In genomic region chr2:206981739-206982336, GRCh38 we compare ENCODE assay signal across 9 cellular contexts. TPM values are rescaled to one million over a fixed set of nuclear protein-coding genes. Genes with fewer than 3 reads are reported as not detected.
A peak's percentile ranks its signal among the peaks of the same experiment; 100 is the strongest.
DNase-seq lines count a peak whose midpoint lies in the region; ATAC-seq and TF ChIP-seq lines count a peak whose summit lies in the region.
"Had no signal": no experiment of that assay in that cellular context is flagged by ENCODE, and none has a peak within 500 bp of the region (broad histone marks: within the 10 kb centered on the region; RNA-seq: fewer than 3 reads in every experiment).

No MANE protein-coding gene starts in this region.

- no peak overlapping the region for H3K4me3 Mint-ChIP-seq in osteocyte (ENCODE audit: unreplicated experiment)

- CTCF ChIA-PET in RWPE1 (lab: Yijun Ruan, JAX), result interaction anchor here (0.6 to 1.4 kb wide), 8 partner anchors 11 to 1058 kb away, joined by 3 to 6 read pairs (median 4); no protein-coding TSS in a partner anchor

- H3K27ac Mint-ChIP-seq in osteocyte (ENCODE audit: unreplicated experiment), result no peak overlapping the region

- peaks cover 3% of the 10 kb centered on the region for H3K27me3 Mint-ChIP-seq in osteocyte (ENCODE audit: unreplicated experiment)

- no peak overlapping the region for H3K4me3 ChIP-seq in LNCaP clone FGC (ENCODE audit: low read depth, low read length)

- TF ChIP-seq CTCF in LNCaP clone FGC (IDR thresholded peaks at IDR 0.05; ENCODE audit: control insufficient read depth, extremely low read depth, insufficient read depth), result peak; percentile 87
- TF ChIP-seq CTCF in RWPE1 (conservative IDR thresholded peaks at IDR 0.05; ENCODE audit: low read depth), result peak; percentile 79
- peak; percentile 97 for TF ChIP-seq CTCF in osteocyte (IDR thresholded peaks at IDR 0.05)

- peaks cover 13% of the 10 kb centered on the region for H3K4me1 Mint-ChIP-seq in osteocyte (ENCODE audit: unreplicated experiment)

- no peaks in the 10 kb centered on the region for H3K9me3 Mint-ChIP-seq in osteocyte (ENCODE audit: unreplicated experiment)

- ATAC-seq in HG03108 (IDR thresholded peaks at IDR 0.05; ENCODE audit: unreplicated experiment), result no peak
- no peak for ATAC-seq in GM18867 (IDR thresholded peaks at IDR 0.05; ENCODE audit: unreplicated experiment)

- DNase-seq in D341Med (ENCODE audit: low spot score), result peak; percentile 77
- DNase-seq in LNCaP clone FGC (ENCODE audit: low read depth), result peak; percentile 56
- DNase-seq in RWPE1 (ENCODE audit: low spot score), result peak; percentile 61
- DNase-seq in activated naive CD4-positive, alpha-beta T cell treated with anti-CD3 and anti-CD28 coated beads, Interleukin-2, amount 50 U/mL, for 16 hours, result peak; percentile 52
- peak; percentile 52 for DNase-seq in glomerular endothelial cell (ENCODE audit: extremely low read depth, low read depth, low spot score)
- peak; percentile 90 for DNase-seq in osteocyte (ENCODE audit: extremely low spot score, unreplicated experiment)

- no peak overlapping the region for H3K27ac ChIP-seq in RWPE1

- H3K36me3 Mint-ChIP-seq in osteocyte (ENCODE audit: unreplicated experiment), result no peaks in the 10 kb centered on the region
- H3K36me3 Mint-ChIP-seq: IgD-negative memory B cell had no signal

- POLR2A ChIA-PET in RWPE1 (lab: Yijun Ruan, JAX; ENCODE audit: low non-redundant PET), result no interaction called here

RNA-seq across cellular contexts. Expression of gene CPO, which starts 42.5 kb away (rescaled TPM):
- total RNA-seq in glomerular endothelial cell, result 0.48 TPM in 1 of 2 replicates, not detected in the other
- total RNA-seq in osteocyte, result not detected in 2 replicates
